In genomic region chr6:6798430-6798829, GRCh38 we compare ENCODE assay signal across 16 cellular contexts.
DNase-seq lines count a peak whose midpoint lies in the region; ATAC-seq and TF ChIP-seq lines count a peak whose summit lies in the region.
"Had no signal": no experiment of that assay in that cellular context is flagged by ENCODE, and none has a peak within 500 bp of the region (broad histone marks: within the 10 kb centered on the region; RNA-seq: fewer than 3 reads in every experiment).

No MANE protein-coding gene starts in this region.

- H3K9me2 ChIP-seq in PC-3 (replicated peaks; ENCODE audit: low read length), result no peaks in the 10 kb centered on the region
- H3K9me2 ChIP-seq: SK-N-SH had no signal

- H3K4me1 Mint-ChIP-seq in activated T-helper 17 cell treated with anti-CD3 and anti-CD28 coated beads, Interleukin-2, amount 50 U/mL, for 72 hours, result peaks cover 34% of the 10 kb centered on the region

- peaks cover 8% of the 10 kb centered on the region for H3K4me1 ChIP-seq in PC-3 (ENCODE audit: insufficient read depth, low read length)
- H3K4me1 ChIP-seq: breast epithelium had no signal

- H3F3A ChIP-seq in PC-3 (ENCODE audit: low read length, unreplicated experiment), result no peaks in the 10 kb centered on the region

- peaks cover 17% of the 10 kb centered on the region for H3K27me3 Mint-ChIP-seq in activated T-helper 17 cell treated with anti-CD3 and anti-CD28 coated beads, Interleukin-2, amount 50 U/mL, for 72 hours
- H3K27me3 Mint-ChIP-seq: CD4-positive, CD25-positive, alpha-beta regulatory T cell; memory B cell had no signal

- no TSS peak for BruUV-seq in PC-3 (replicated peaks; lab: Mats Ljungman, UMichigan)

- POLR2A ChIA-PET in PC-3 (lab: Charles Lee; ENCODE audit: unreplicated experiment), result no interaction called here

- H3K4me3 ChIP-seq in GM06990 (replicated peaks; ENCODE audit: low read depth, low read length) (no peak overlapping the region), PC-3 (ENCODE audit: low read length) (no peak overlapping the region)
- H3K4me3 ChIP-seq: breast epithelium, thoracic aorta had no signal

- peak overlapping the region; percentile 42 for H3K27ac Mint-ChIP-seq in activated T-helper 17 cell treated with anti-CD3 and anti-CD28 coated beads, Interleukin-2, amount 50 U/mL, for 72 hours
- H3K27ac Mint-ChIP-seq: memory B cell, progenitor cell of endocrine pancreas had no signal

- no peaks in the 10 kb centered on the region for H3K9me3 ChIP-seq in PC-3 (ENCODE audit: low read length)
- H3K9me3 ChIP-seq: breast epithelium, SK-N-SH, thoracic aorta had no signal

- H3K36me3 ChIP-seq in GM06990 (ENCODE audit: control insufficient read depth, insufficient read depth, low read length), result no peaks in the 10 kb centered on the region
- H3K36me3 ChIP-seq in PC-3 (ENCODE audit: low read depth, low read length), result no peaks in the 10 kb centered on the region
- H3K36me3 ChIP-seq: breast epithelium, thoracic aorta had no signal

- DNase-seq in GM06990 (ENCODE audit: extremely low read depth, insufficient read length) (no peak), NCI-H2081 treated with DMSO at 0.1 percent for 48 hours (lab: John Stamatoyannopoulos, UW) (no peak), PC-3 (no peak)
- DNase-seq: NCI-H510A; SK-N-SH; stimulated activated CD4-positive, alpha-beta T cell treated with anti-CD3 and anti-CD28 coated beads, Interleukin-4, amount 100 ng/mL, for 1 hour had no signal

- ATAC-seq in GM18867 (IDR thresholded peaks at IDR 0.05; ENCODE audit: unreplicated experiment) (peak; percentile 33), HG03039 (IDR thresholded peaks at IDR 0.05; ENCODE audit: unreplicated experiment) (peak; percentile 34), esophagus mucosa (no peak), HG03159 (IDR thresholded peaks at IDR 0.05; ENCODE audit: unreplicated experiment) (no peak), PC-3 (no peak)
- ATAC-seq in activated T-helper 17 cell treated with anti-CD3 and anti-CD28 coated beads, Interleukin-2, amount 50 U/mL, for 72 hours (replicated peaks), result peak; percentile 75

- no peak overlapping the region for H3K9ac ChIP-seq in PC-3 (ENCODE audit: low read length)
- H3K9ac ChIP-seq: SK-N-SH had no signal

- H3K4me2 ChIP-seq in PC-3 (ENCODE audit: low read length), result no peak overlapping the region
- H3K4me2 ChIP-seq: SK-N-SH had no signal

- H3K27me3 ChIP-seq in GM06990 (replicated peaks; ENCODE audit: control insufficient read depth, insufficient read depth, low read length) (no peaks in the 10 kb centered on the region), PC-3 (ENCODE audit: low read length) (no peaks in the 10 kb centered on the region)
- H3K27me3 ChIP-seq: breast epithelium had no signal

- TF ChIP-seq CTCF in GM06990 (IDR thresholded peaks at IDR 0.05; ENCODE audit: insufficient read depth, low read length, poor library complexity, severe bottlenecking), result peak; percentile 10
- TF ChIP-seq CTCF in PC-3 (conservative IDR thresholded peaks at IDR 0.05; ENCODE audit: low read depth, low read length), result no peak

- no peak overlapping the region for H2AFZ ChIP-seq in PC-3 (ENCODE audit: low read length)

- H3K79me2 ChIP-seq in PC-3 (ENCODE audit: low read length), result no peaks in the 10 kb centered on the region

- H4K20me1 ChIP-seq in PC-3 (ENCODE audit: low read length), result no peaks in the 10 kb centered on the region

- intact Hi-C loops in PC-3 (cut with micrococcal nuclease), result no loop called here

- no peak overlapping the region for H3K27ac ChIP-seq in PC-3 (ENCODE audit: low read length)
- H3K27ac ChIP-seq: breast epithelium, thoracic aorta had no signal

- H3K36me3 Mint-ChIP-seq in activated T-helper 17 cell treated with anti-CD3 and anti-CD28 coated beads, Interleukin-2, amount 50 U/mL, for 72 hours (ENCODE audit: low read depth), result no peaks in the 10 kb centered on the region
- H3K36me3 Mint-ChIP-seq: memory B cell had no signal

- H3K4me3 Mint-ChIP-seq in activated T-helper 17 cell treated with anti-CD3 and anti-CD28 coated beads, Interleukin-2, amount 50 U/mL, for 72 hours, result peak overlapping the region; percentile 47
- H3K4me3 Mint-ChIP-seq: CD4-positive, CD25-positive, alpha-beta regulatory T cell had no signal

- H3K9me3 Mint-ChIP-seq in activated T-helper 17 cell treated with anti-CD3 and anti-CD28 coated beads, Interleukin-2, amount 50 U/mL, for 72 hours, result no peaks in the 10 kb centered on the region
- H3K9me3 Mint-ChIP-seq: memory B cell had no signal

- CTCF ChIA-PET in PC-3 (lab: Charles Lee), result no interaction called here

Comparison
In these comparisons a context has a peak if more than half of its experiments do, and no peak if none do; other contexts are left out.
1. ATAC-seq: peak in GM18867 (single experiment), HG03039 (single experiment) and activated T-helper 17 cell treated with anti-CD3 and anti-CD28 coated beads, Interleukin-2, amount 50 U/mL, for 72 hours (single experiment); none in esophagus mucosa (single experiment), HG03159 (single experiment) and PC-3 (single experiment).